8 cellular contexts compared by ENCODE assay signal in the genomic region with DNA sequence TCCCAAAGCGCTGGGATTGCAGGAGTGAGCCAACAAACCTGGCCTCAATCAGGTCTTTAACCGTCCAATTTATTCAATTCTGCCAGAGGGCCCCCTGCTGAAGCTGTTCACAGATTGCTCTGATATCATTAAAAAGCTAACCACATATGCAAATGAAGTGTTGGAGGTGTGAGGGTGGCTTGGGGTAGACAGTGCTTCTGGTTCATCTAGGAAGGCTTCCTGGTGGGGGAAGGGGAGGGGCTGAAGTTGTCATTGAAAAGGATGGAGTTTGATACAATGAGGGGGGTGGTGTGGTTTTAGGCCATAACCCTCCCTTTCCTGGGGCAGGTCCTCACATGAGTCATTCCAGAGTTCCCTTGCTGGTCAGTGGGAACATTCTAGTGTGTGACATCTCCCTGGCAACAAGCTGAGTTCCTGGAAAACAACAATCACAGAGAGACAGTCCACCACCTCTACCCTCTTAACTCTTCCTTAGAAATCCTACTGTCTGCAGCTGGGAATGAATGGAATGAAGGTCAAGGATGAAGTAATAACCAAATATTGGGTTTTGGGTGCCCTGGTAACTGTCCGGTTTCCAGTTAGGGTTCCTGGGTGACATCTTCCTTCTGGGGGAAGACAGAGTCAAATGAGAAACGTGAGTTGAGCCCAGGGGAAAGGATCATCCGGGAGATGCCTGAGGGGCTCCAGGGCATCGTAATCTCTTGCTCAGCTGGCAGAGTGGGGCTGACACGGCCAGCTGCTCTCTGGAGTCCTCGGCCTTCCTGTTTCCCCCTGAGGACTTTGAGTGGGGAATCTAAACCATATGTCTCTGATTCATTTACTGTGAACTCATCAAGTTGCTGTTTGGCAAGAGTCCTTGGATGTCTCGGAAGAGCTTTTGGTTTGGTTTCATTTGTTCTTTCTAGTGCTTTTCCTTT. TPM values are rescaled to one million over a fixed set of nuclear protein-coding genes. Genes with fewer than 3 reads are reported as not detected.
DNase-seq lines count a peak whose midpoint lies in the region; ATAC-seq and TF ChIP-seq lines count a peak whose summit lies in the region.

No MANE protein-coding gene starts in this region.

- no peak overlapping the region for H3K27ac Mint-ChIP-seq in T-helper 17 cell

- ATAC-seq in HG03354 (IDR thresholded peaks at IDR 0.05; ENCODE audit: poor library complexity, severe bottlenecking, unreplicated experiment) (peak; percentile 43), T-helper 17 cell (no peak), HG03159 (IDR thresholded peaks at IDR 0.05; ENCODE audit: unreplicated experiment) (no peak), HG02610 (IDR thresholded peaks at IDR 0.05; ENCODE audit: unreplicated experiment) (no peak)

- no peaks in the 10 kb centered on the region for H3K36me3 ChIP-seq in prostate gland

- H3K4me1 ChIP-seq in prostate gland (replicated peaks): no peaks in the 10 kb centered on the region

- TF ChIP-seq CTCF in fibroblast of villous mesenchyme (IDR thresholded peaks at IDR 0.05; ENCODE audit: insufficient read depth, low read depth, low read length) (no peak), prostate gland (IDR thresholded peaks at IDR 0.05) (no peak)

- no peaks in the 10 kb centered on the region for H3K36me3 Mint-ChIP-seq in T-helper 17 cell (ENCODE audit: low read depth)

- peaks cover 35% of the 10 kb centered on the region for H3K27me3 Mint-ChIP-seq in T-helper 17 cell

- no peaks in the 10 kb centered on the region for H3K9me3 ChIP-seq in T-helper 17 cell (ENCODE audit: control insufficient read depth, low read length, poor library complexity, severe bottlenecking)
- H3K9me3 ChIP-seq in prostate gland: no peaks in the 10 kb centered on the region

- H3K4me3 Mint-ChIP-seq in T-helper 17 cell: peak overlapping the region; percentile 9

- intact Hi-C loops in prostate gland (cut with DNase I): loop anchor here (5.0 kb wide), 2 partner anchors 115 to 320 kb away; no protein-coding TSS in a partner anchor

- TF ChIP-seq POLR2A in prostate gland (IDR thresholded peaks at IDR 0.05): no peak

- DNase-seq in COLO829 (ENCODE audit: low spot score): peak; percentile 89
- DNase-seq in T-helper 17 cell: no peak
- peak; percentile 93 for DNase-seq in fibroblast of villous mesenchyme (ENCODE audit: low read depth)
- no peak for DNase-seq in prostate gland (ENCODE audit: low spot score)
- no peak for DNase-seq in GDM1 (lab: John Stamatoyannopoulos, UW)

- 47% methylated on average over 9 of the region's 9 CpGs for WGBS in prostate gland

- peak overlapping the region; percentile 34 for H3K4me3 ChIP-seq in fibroblast of villous mesenchyme (ENCODE audit: low read depth, low read length)
- no peak overlapping the region for H3K4me3 ChIP-seq in prostate gland

- peak overlapping the region; percentile 32 to 55 for H3K27ac ChIP-seq in prostate gland

- H3K4me1 Mint-ChIP-seq in T-helper 17 cell: peaks cover 6% of the 10 kb centered on the region

- H3K27me3 ChIP-seq in prostate gland (replicated peaks; ENCODE audit: insufficient read depth): no peaks in the 10 kb centered on the region

RNA-seq across cellular contexts. Expression of gene BATF3, which starts 32.2 kb away (rescaled TPM):
- total RNA-seq in T-helper 17 cell: under 1 TPM; 0.20 to 0.34 TPM
- total RNA-seq in fibroblast of villous mesenchyme: 3.0 and 3.9 TPM in 2 replicates
- total RNA-seq in prostate gland: 1 to 10 TPM in 1 of 2 donors, not detected in 1; 4.0 TPM

RNA-seq across cellular contexts. Expression of gene ATF3, which starts 58.9 kb away (rescaled TPM):
- total RNA-seq in T-helper 17 cell (10 to 100 TPM; 53.0 to 72.5 TPM), fibroblast of villous mesenchyme (12.9 and 20.3 TPM in 2 replicates), prostate gland (10 to 100 TPM in 1 of 2 donors, 1 to 10 TPM in 1; 6.0 to 14.8 TPM)

Comparison
In these comparisons a context has a peak if more than half of its experiments do, and no peak if none do; other contexts are left out.
1. DNase-seq: peak in COLO829 (single experiment) and fibroblast of villous mesenchyme (single experiment); none in T-helper 17 cell (0 of 3), prostate gland (single experiment) and GDM1 (single experiment).